In genomic region chr16:85472514-85472913, GRCh38 we compare ENCODE assay signal across 17 cellular contexts.
A peak's percentile ranks its signal among the peaks of the same experiment; 100 is the strongest.
DNase-seq lines count a peak whose midpoint lies in the region; ATAC-seq, FAIRE-seq and TF ChIP-seq lines count a peak whose summit lies in the region.
"Had no signal": no experiment of that assay in that cellular context is flagged by ENCODE, and none has a peak within 500 bp of the region (broad histone marks: within the 10 kb centered on the region; RNA-seq: fewer than 3 reads in every experiment).

No MANE protein-coding gene starts in this region.

- peaks cover 4% of the 10 kb centered on the region for H3K9me3 Mint-ChIP-seq in glutamatergic neuron (ENCODE audit: unreplicated experiment)
- H3K9me3 Mint-ChIP-seq: CD8-positive, alpha-beta memory T cell had no signal

- H3K27ac Mint-ChIP-seq in glutamatergic neuron (ENCODE audit: unreplicated experiment) = peak overlapping the region; percentile 59
- H3K27ac Mint-ChIP-seq: B cell; CD8-positive, alpha-beta memory T cell had no signal

- H3K9ac ChIP-seq in HUES6 (ENCODE audit: low read length) = no peak overlapping the region

- DNase-seq in glutamatergic neuron (no peak), pancreas (no peak), NCI-H1417 treated with DMSO at 0.1 percent for 48 hours (lab: John Stamatoyannopoulos, UW) (no peak), NCI-H524 (lab: John Stamatoyannopoulos, UW) (no peak)
- no peak for DNase-seq in stimulated activated naive CD8-positive, alpha-beta T cell treated with anti-CD3 and anti-CD28 coated beads, Interleukin-15, Interleukin-2, amounts not matched to agents 100 U/mL and 50 U/mL, for 24 hours
- DNase-seq: CD8-positive, alpha-beta memory T cell; IMR-90; NCI-H1436; NCI-H2081 treated with DMSO at 0.1 percent for 48 hours; NCI-H2227 treated with DMSO at 0.1 percent for 48 hours; NK-92 treated with Interleukin-12 subunit alpha and Interleukin-12 subunit beta, amount 100 ng/mL, for 24 hours; OCI-M1 had no signal

- H3K4me1 ChIP-seq in HUES6 (ENCODE audit: control insufficient read depth, insufficient read depth, low read length) = peaks cover 39% of the 10 kb centered on the region
- peaks cover 0 to 7% (median 7%) of the 10 kb centered on the region in 3 donors for H3K4me1 ChIP-seq in pancreas

- 68 to 81% methylated on average over 9 of the region's 9 CpGs for WGBS in pancreas, 2 donors

- H3K4me1 Mint-ChIP-seq in glutamatergic neuron (ENCODE audit: low read depth, unreplicated experiment) = peaks cover 35% of the 10 kb centered on the region
- H3K4me1 Mint-ChIP-seq: B cell; CD8-positive, alpha-beta memory T cell had no signal

- TF ChIP-seq CTCF in C4-2B (conservative IDR thresholded peaks at IDR 0.05) = no peak
- TF ChIP-seq CTCF in glutamatergic neuron (IDR thresholded peaks at IDR 0.05; ENCODE audit: partially characterized antibody, unreplicated experiment) = no peak
- no peak for TF ChIP-seq CTCF in pancreas (IDR thresholded peaks at IDR 0.05)

- no peak for FAIRE-seq in pancreas (lab: Jason Lieb, UNC)

- H3K9me3 ChIP-seq in HUES6 (ENCODE audit: control insufficient read depth, insufficient read depth, low read depth, low read length) (no peaks in the 10 kb centered on the region), pancreas (no peaks in the 10 kb centered on the region)
- H3K9me3 ChIP-seq: SJSA1 had no signal

- H3K4me3 ChIP-seq in HUES6 (ENCODE audit: low read depth, low read length) (no peak overlapping the region), pancreas (no peak overlapping the region)
- H3K4me3 ChIP-seq: SJSA1 had no signal

- H3K4me3 Mint-ChIP-seq in glutamatergic neuron (ENCODE audit: unreplicated experiment) = no peak overlapping the region
- H3K4me3 Mint-ChIP-seq: B cell; CD8-positive, alpha-beta memory T cell had no signal

- no peaks in the 10 kb centered on the region for H3K36me3 ChIP-seq in HUES6 (ENCODE audit: control insufficient read depth, insufficient read depth, low read length)
- no peaks in the 10 kb centered on the region for H3K36me3 ChIP-seq in pancreas
- H3K36me3 ChIP-seq: SJSA1 had no signal

- ATAC-seq in pancreas (no peak), HG02870 (IDR thresholded peaks at IDR 0.05; ENCODE audit: unreplicated experiment) (no peak)
- no peak for ATAC-seq in stimulated activated naive CD8-positive, alpha-beta T cell treated with anti-CD3 and anti-CD28 coated beads, Interleukin-15, Interleukin-2, amounts not matched to agents 100 U/mL and 50 U/mL, for 24 hours

- H3K27ac ChIP-seq in C4-2B (peak overlapping the region; percentile 62), HUES6 (ENCODE audit: low read depth, low read length) (0 out of 2 replicates have a peak overlapping the region, but pooled peaks have one; percentile 26), pancreas (peak overlapping the region; percentile 22 to 51 (median 40))
- H3K27ac ChIP-seq: SJSA1 had no signal

- H3K27me3 ChIP-seq in HUES6 (ENCODE audit: control insufficient read depth, insufficient read depth, low read length) = no peaks in the 10 kb centered on the region
- H3K27me3 ChIP-seq in pancreas = no peaks in the 10 kb centered on the region
- H3K27me3 ChIP-seq: SJSA1 had no signal

- H3K36me3 Mint-ChIP-seq in glutamatergic neuron (ENCODE audit: unreplicated experiment) = no peaks in the 10 kb centered on the region
- H3K36me3 Mint-ChIP-seq: CD8-positive, alpha-beta memory T cell had no signal

- peaks cover 20% of the 10 kb centered on the region for H3K27me3 Mint-ChIP-seq in glutamatergic neuron (ENCODE audit: unreplicated experiment)

- intact Hi-C loops in pancreas (cut with DNase I) = no loop called here
